1 cellular context compared by ENCODE assay signal in genomic region chr18:57925706-57926105, GRCh38.
TF ChIP-seq lines count a peak whose summit lies in the region.

No MANE protein-coding gene starts in this region.

TF ChIP-seq in GM23338, 12 proteins besides CTCF, POLR2A, EP300 and RAD21 (continued from another document):
- TF ChIP-seq REST (IDR thresholded peaks at IDR 0.05; ENCODE audit: unreplicated experiment): no peak
- no peak for TF ChIP-seq ZNF331 (CRISPR knock-in tag; IDR thresholded peaks at IDR 0.05; ENCODE audit: low read depth)
